8 cellular contexts compared by ENCODE assay signal in genomic region chrX:132217203-132218073, GRCh38.
DNase-seq lines count a peak whose midpoint lies in the region; ATAC-seq and TF ChIP-seq lines count a peak whose summit lies in the region.

No MANE protein-coding gene starts in this region.

- H3K27ac ChIP-seq in layer of hippocampus (ENCODE audit: low read depth, low read length), result peak overlapping the region; percentile 63

- H3K27me3 ChIP-seq in layer of hippocampus (ENCODE audit: control insufficient read depth, insufficient read depth, low read length), result no peaks in the 10 kb centered on the region

- ATAC-seq in GM19043 (IDR thresholded peaks at IDR 0.05; ENCODE audit: low read depth, unreplicated experiment) (peak; percentile 62), HG03342 (IDR thresholded peaks at IDR 0.05; ENCODE audit: unreplicated experiment) (peak; percentile 65)

- no peak for TF ChIP-seq CTCF in AG09319 (IDR thresholded peaks at IDR 0.05; ENCODE audit: low read depth, low read length)

- DNase-seq in AG09319 (ENCODE audit: extremely low read depth, low read depth) (peak; percentile 49), NCI-H446 (lab: John Stamatoyannopoulos, UW) (peak; percentile 0 to 44), cerebellar cortex (ENCODE audit: low spot score) (peak; percentile 67)
- DNase-seq in activated CD4-positive, CD25-positive, alpha-beta regulatory T cell treated with anti-CD3 and anti-CD28 coated beads, Interleukin-2, amount 50 U/mL, for 72 hours, result peak; percentile 61
- DNase-seq in stimulated activated CD4-positive, alpha-beta T cell treated with anti-CD3 and anti-CD28 coated beads, Interleukin-1b, Interleukin-23, amount 100 ng/mL, for 4 hours (ENCODE audit: low read depth in 2 of 2), result peak; percentile 53 to 69

Comparison
In these comparisons a context has a peak if more than half of its experiments do, and no peak if none do; other contexts are left out.
1. Peak in every context shown above with its lines: DNase-seq, ATAC-seq and H3K27ac ChIP-seq.